8 cellular contexts compared by ENCODE assay signal in genomic region chr4:125283702-125284279, GRCh38.
DNase-seq lines count a peak whose midpoint lies in the region; ATAC-seq and TF ChIP-seq lines count a peak whose summit lies in the region.

No MANE protein-coding gene starts in this region.

- no peaks in the 10 kb centered on the region for H3K9me3 Mint-ChIP-seq in nephron progenitor cell

- ATAC-seq in GM18502 (IDR thresholded peaks at IDR 0.05; ENCODE audit: poor library complexity, unreplicated experiment) (peak; percentile 64), GM21529 (IDR thresholded peaks at IDR 0.05; ENCODE audit: unreplicated experiment) (no peak), HG03135 (IDR thresholded peaks at IDR 0.05; ENCODE audit: unreplicated experiment) (no peak)

- H3K4me3 Mint-ChIP-seq in nephron progenitor cell: no peak overlapping the region

- no peak overlapping the region for H3K27ac Mint-ChIP-seq in nephron progenitor cell

- no peaks in the 10 kb centered on the region for H3K27me3 Mint-ChIP-seq in nephron progenitor cell (ENCODE audit: low read depth, poor library complexity)

- DNase-seq in AG09309 (ENCODE audit: low read depth) (peak; percentile 13), LoVo (ENCODE audit: low spot score) (peak; percentile 30), choroid plexus epithelial cell (ENCODE audit: low read depth) (peak; percentile 79), nephron progenitor cell (peak; percentile 12), KG1 (lab: John Stamatoyannopoulos, UW) (no peak)

- H3K4me1 Mint-ChIP-seq in nephron progenitor cell: peaks cover 19% of the 10 kb centered on the region

- no peaks in the 10 kb centered on the region for H3K36me3 Mint-ChIP-seq in nephron progenitor cell (ENCODE audit: low read depth)

- no peak overlapping the region for H3K4me3 ChIP-seq in AG09309 (ENCODE audit: control insufficient read depth, low read depth, low read length)
- no peak overlapping the region for H3K4me3 ChIP-seq in choroid plexus epithelial cell (ENCODE audit: low read depth, low read length)

- TF ChIP-seq CTCF in AG09309 (IDR thresholded peaks at IDR 0.05; ENCODE audit: control insufficient read depth, insufficient read depth, low read depth, low read length, missing control alignments): peak; percentile 32
- TF ChIP-seq CTCF in choroid plexus epithelial cell (conservative IDR thresholded peaks at IDR 0.05; ENCODE audit: low read depth, low read length): peak; percentile 38
- TF ChIP-seq CTCF in nephron progenitor cell (IDR thresholded peaks at IDR 0.05): peak; percentile 64
